Comparison of ENCODE assay signal across 8 cellular contexts in genomic region chr6:37051138-37052026, GRCh38. TPM values are rescaled to one million over a fixed set of nuclear protein-coding genes. Genes with fewer than 3 reads are reported as not detected.
DNase-seq lines count a peak whose midpoint lies in the region; ATAC-seq and TF ChIP-seq lines count a peak whose summit lies in the region.

No MANE protein-coding gene starts in this region.

- TF ChIP-seq CTCF in PC-9 (conservative IDR thresholded peaks at IDR 0.05), result peak; percentile 89

- no peak overlapping the region for H3K27ac ChIP-seq in PC-9

- peaks cover 26% of the 10 kb centered on the region for H3F3A ChIP-seq in PC-9 (ENCODE audit: insufficient read depth, low read depth)

- peaks cover 38 to 70% (median 61%) of the 10 kb centered on the region in 4 donors for H3K4me1 Mint-ChIP-seq in naive thymus-derived CD8-positive, alpha-beta T cell

- peak overlapping the region; percentile 12; the same call in 1 of the 2 replicates for H3K4me2 ChIP-seq in PC-9

- H3K27me3 Mint-ChIP-seq in naive thymus-derived CD8-positive, alpha-beta T cell, result no peaks in the 10 kb centered on the region

- H3K4me1 ChIP-seq in PC-9 (replicated peaks; ENCODE audit: insufficient read depth), result peaks cover 48% of the 10 kb centered on the region

- H3K27me3 ChIP-seq in PC-9 (ENCODE audit: insufficient read depth, low read depth), result no peaks in the 10 kb centered on the region

- H3K9me3 Mint-ChIP-seq in naive thymus-derived CD8-positive, alpha-beta T cell, result no peaks in the 10 kb centered on the region

- H3K36me3 ChIP-seq in PC-9 (ENCODE audit: low read depth), result no peaks in the 10 kb centered on the region

- H3K36me3 Mint-ChIP-seq in naive thymus-derived CD8-positive, alpha-beta T cell, result no peaks in the 10 kb centered on the region

- ATAC-seq in esophagus mucosa (peak; percentile 53), GM21390 (IDR thresholded peaks at IDR 0.05; ENCODE audit: unreplicated experiment) (no peak)
- ATAC-seq in naive thymus-derived CD8-positive, alpha-beta T cell, result peak; percentile 71 to 78

- CTCF ChIA-PET in PC-9 (lab: Charles Lee), result interaction anchor here (0.6 to 2.2 kb wide), 15 partner anchors 20 to 382 kb away, joined by 3 to 7 read pairs (median 4); no protein-coding TSS in a partner anchor

- H3K4me3 ChIP-seq in PC-9, result no peak overlapping the region

- POLR2A ChIA-PET in PC-9 (lab: Charles Lee; ENCODE audit: unreplicated experiment), result interaction anchor here (0.6 kb wide), 1 partner anchor 118 kb away, joined by 3 read pairs; no protein-coding TSS in a partner anchor
- POLR2A ChIA-PET in naive thymus-derived CD8-positive, alpha-beta T cell (lab: Charles Lee), result interaction anchor here (0.5 to 9.7 kb wide), 14 partner anchors 22 to 158 kb away, joined by 3 to 186 read pairs (median 4); partner anchors contain the start of gene PIM1

- BruUV-seq in PC-9 (replicated peaks; lab: Mats Ljungman, UMichigan), result no TSS peak

- H4K20me1 ChIP-seq in PC-9 (ENCODE audit: insufficient read depth), result no peaks in the 10 kb centered on the region

- no peaks in the 10 kb centered on the region for H3K9me3 ChIP-seq in PC-9 (ENCODE audit: insufficient read depth, low read depth)

- peak overlapping the region; percentile 81 to 98 (median 94) for H3K27ac Mint-ChIP-seq in naive thymus-derived CD8-positive, alpha-beta T cell

- intact Hi-C loops in PC-9 (cut with micrococcal nuclease; ENCODE audit: unreplicated experiment), result loop anchor here (1.0 kb wide), 3 partner anchors 22 to 159 kb away; no protein-coding TSS in a partner anchor

- no peaks in the 10 kb centered on the region for H3K79me2 ChIP-seq in PC-9 (ENCODE audit: low read depth)

- H3K9me2 ChIP-seq in PC-9 (ENCODE audit: insufficient read depth), result no peaks in the 10 kb centered on the region

- H2AFZ ChIP-seq in PC-9, result no peak overlapping the region

- H3K4me3 Mint-ChIP-seq in naive thymus-derived CD8-positive, alpha-beta T cell, result peak overlapping the region; percentile 50 to 91 (median 75)

- DNase-seq in GF-D8 (lab: John Stamatoyannopoulos, UW) (peak; percentile 75), KG1 (lab: John Stamatoyannopoulos, UW) (peak; percentile 73), PC-9 (peak; percentile 52 to 82), activated T-cell treated with anti-CD3 and anti-CD28 coated beads for 48 hours (ENCODE audit: low read depth) (peak; percentile 89)
- peak; percentile 73 to 91 (median 84) for DNase-seq in naive thymus-derived CD8-positive, alpha-beta T cell
- DNase-seq in stimulated activated CD8-positive, alpha-beta memory T cell treated with anti-CD3 and anti-CD28 coated beads, Interleukin-7, amount 100 ng/mL, for 48 hours (ENCODE audit: extremely low read depth in 1 of 2, low read depth in 1 of 2), result peak; percentile 85 to 88

RNA-seq across cellular contexts. Expression of gene FGD2, which starts 45.9 kb away (rescaled TPM):
- total RNA-seq in PC-9 (2021) (0.50 and 0.55 TPM in 2 replicates), esophagus mucosa (9.8 TPM)
- total RNA-seq in naive thymus-derived CD8-positive, alpha-beta T cell, result 1 to 10 TPM; 7.2 to 7.4 TPM
- polyA plus RNA-seq in naive thymus-derived CD8-positive, alpha-beta T cell, result under 1 TPM in 1 of 3 donors, not detected in 2; 0.25 TPM
